In the genomic region with DNA sequence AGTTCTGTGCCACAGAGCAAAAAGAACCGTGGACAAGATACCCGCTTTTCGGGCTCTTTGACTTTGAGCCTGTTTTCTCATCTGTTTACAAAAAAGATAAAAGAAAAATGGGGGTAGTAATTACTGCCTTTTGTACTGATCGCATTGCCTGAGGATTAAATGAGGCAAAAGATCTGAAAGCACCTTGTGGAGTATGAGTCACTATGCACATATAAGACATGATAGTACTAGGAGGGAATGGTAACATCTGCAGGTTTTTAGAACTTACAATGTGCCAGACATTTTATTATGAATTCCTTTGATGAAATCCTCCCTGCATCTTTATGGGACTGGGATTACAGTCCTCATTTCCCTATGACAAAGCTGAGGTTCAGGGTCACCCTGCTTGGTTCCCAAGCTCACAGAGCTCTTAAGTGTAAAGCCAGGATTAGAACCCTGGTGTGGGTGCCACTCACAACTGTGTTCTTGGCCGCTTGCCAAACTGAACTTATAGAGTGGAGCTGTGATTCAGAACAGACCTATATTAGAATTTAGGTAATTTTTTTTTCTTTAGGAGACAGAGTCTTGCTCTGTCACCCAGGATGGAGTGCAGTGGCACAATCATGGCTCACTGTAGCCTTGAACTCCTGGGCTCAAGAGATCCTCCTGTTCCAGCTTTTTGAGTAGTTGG, we compare ENCODE assay signal across 8 cellular contexts. TPM values are rescaled to one million over a fixed set of nuclear protein-coding genes. Genes with fewer than 3 reads are reported as not detected.
DNase-seq lines count a peak whose midpoint lies in the region; ATAC-seq and TF ChIP-seq lines count a peak whose summit lies in the region.

No MANE protein-coding gene starts in this region.

- H3K9me3 ChIP-seq in CD8-positive, alpha-beta T cell (ENCODE audit: low read length): no peaks in the 10 kb centered on the region
- H3K9me3 ChIP-seq in gastrocnemius medialis: no peaks in the 10 kb centered on the region

- no peaks in the 10 kb centered on the region for H3K9me3 Mint-ChIP-seq in CD8-positive, alpha-beta T cell
- peaks cover 3% of the 10 kb centered on the region for H3K9me3 Mint-ChIP-seq in activated naive CD8-positive, alpha-beta T cell treated with anti-CD3 and anti-CD28 coated beads for 36 hours

- POLR2A ChIA-PET in CD8-positive, alpha-beta T cell (lab: Charles Lee): no interaction called here

- peaks cover 43% of the 10 kb centered on the region for H3K4me1 Mint-ChIP-seq in CD8-positive, alpha-beta T cell (ENCODE audit: low read depth)
- H3K4me1 Mint-ChIP-seq in activated naive CD8-positive, alpha-beta T cell treated with anti-CD3 and anti-CD28 coated beads for 36 hours: peaks cover 24% of the 10 kb centered on the region

- no peaks in the 10 kb centered on the region for H3K36me3 ChIP-seq in CD8-positive, alpha-beta T cell (ENCODE audit: insufficient read depth, low read length)
- no peaks in the 10 kb centered on the region for H3K36me3 ChIP-seq in gastrocnemius medialis

- no peak for TF ChIP-seq CTCF in CD8-positive, alpha-beta T cell (IDR thresholded peaks at IDR 0.05)
- no peak for TF ChIP-seq CTCF in gastrocnemius medialis (IDR thresholded peaks at IDR 0.05 in 4 of 5, conservative IDR thresholded peaks at IDR 0.05 in 1 of 5)

- peak overlapping the region; percentile 82 for H3K27ac Mint-ChIP-seq in CD8-positive, alpha-beta T cell
- H3K27ac Mint-ChIP-seq in activated naive CD8-positive, alpha-beta T cell treated with anti-CD3 and anti-CD28 coated beads for 36 hours: peak overlapping the region; percentile 60

- H3K27ac ChIP-seq in CD8-positive, alpha-beta T cell (ENCODE audit: low read depth, low read length): no peak overlapping the region
- H3K27ac ChIP-seq in gastrocnemius medialis: peak overlapping the region; percentile 8 to 80 (median 79)

- H3K36me3 Mint-ChIP-seq in CD8-positive, alpha-beta T cell: peaks cover 3% of the 10 kb centered on the region
- H3K36me3 Mint-ChIP-seq in activated naive CD8-positive, alpha-beta T cell treated with anti-CD3 and anti-CD28 coated beads for 36 hours: no peaks in the 10 kb centered on the region

- in situ Hi-C loops in gastrocnemius medialis (cut with MboI; ENCODE audit: low sequenced_read_pairs in 4 of 4): no loop called here

- H3K27me3 Mint-ChIP-seq in CD8-positive, alpha-beta T cell (ENCODE audit: low read depth): no peaks in the 10 kb centered on the region
- no peaks in the 10 kb centered on the region for H3K27me3 Mint-ChIP-seq in activated naive CD8-positive, alpha-beta T cell treated with anti-CD3 and anti-CD28 coated beads for 36 hours

- no peak for TF ChIP-seq POLR2A in gastrocnemius medialis (IDR thresholded peaks at IDR 0.05)

- DNase-seq in CD8-positive, alpha-beta T cell: peak in 3 of 7 experiments; percentile 49 to 61 (median 53)
- DNase-seq in NCI-H82 (lab: John Stamatoyannopoulos, UW): peak; percentile 92
- peak; percentile 41 for DNase-seq in activated naive CD8-positive, alpha-beta T cell treated with anti-CD3 and anti-CD28 coated beads for 36 hours
- DNase-seq in gastrocnemius medialis: no peak
- no peak for DNase-seq in posterior vena cava (ENCODE audit: low spot score)
- no peak for DNase-seq in NOMO-1 treated with dmso at 0.1 percent for 144 hours (lab: John Stamatoyannopoulos, UW; ENCODE audit: unreplicated experiment)
- no peak for DNase-seq in DMS153 (lab: John Stamatoyannopoulos, UW)

- H3K4me3 Mint-ChIP-seq in CD8-positive, alpha-beta T cell: peak overlapping the region; percentile 96
- H3K4me3 Mint-ChIP-seq in activated naive CD8-positive, alpha-beta T cell treated with anti-CD3 and anti-CD28 coated beads for 36 hours: peak overlapping the region; percentile 84

- no peaks in the 10 kb centered on the region for H3K27me3 ChIP-seq in CD8-positive, alpha-beta T cell (ENCODE audit: insufficient read depth, low read length)
- no peaks in the 10 kb centered on the region for H3K27me3 ChIP-seq in gastrocnemius medialis

- H3K4me1 ChIP-seq in CD8-positive, alpha-beta T cell (ENCODE audit: insufficient read depth, low read length): peaks cover 26% of the 10 kb centered on the region
- H3K4me1 ChIP-seq in gastrocnemius medialis: peaks cover 5 to 24% of the 10 kb centered on the region in 2 donors

- CTCF ChIA-PET in CD8-positive, alpha-beta T cell (lab: Charles Lee): no interaction called here

- peak overlapping the region; percentile 89 for H3K4me3 ChIP-seq in CD8-positive, alpha-beta T cell (ENCODE audit: low read depth, low read length)
- no peak overlapping the region for H3K4me3 ChIP-seq in gastrocnemius medialis

- intact Hi-C loops in CD8-positive, alpha-beta T cell (cut with DNase I, micrococcal nuclease): loop anchor here (5.0 to 10.0 kb wide), 2 partner anchors 206 to 384 kb away; a partner anchor contains a TSS
- intact Hi-C loops in gastrocnemius medialis (cut with DNase I; ENCODE audit: low total_unique reads): no loop called here
- intact Hi-C loops in posterior vena cava (cut with DNase I): no loop called here

- ATAC-seq in CD8-positive, alpha-beta T cell: peak; percentile 45
- no peak for ATAC-seq in gastrocnemius medialis
- no peak for ATAC-seq in GM18873 (IDR thresholded peaks at IDR 0.05; ENCODE audit: low FRiP score, unreplicated experiment)

RNA-seq across cellular contexts. Expression of a gene that starts 1.8 kb away (rescaled TPM):
- total RNA-seq in CD8-positive, alpha-beta T cell: 10 to 100 TPM in 1 of 2 experiments, 1 to 10 TPM in 1; 9.6 to 10.1 TPM
- total RNA-seq in activated naive CD8-positive, alpha-beta T cell treated with anti-CD3 and anti-CD28 coated beads for 36 hours: 1 to 10 TPM; 1.7 to 2.0 TPM
- 1 to 10 TPM; 2.3 to 5.8 (median 2.6) TPM for total RNA-seq in gastrocnemius medialis
- total RNA-seq in posterior vena cava: 10 to 100 TPM in 1 of 2 donors, 1 to 10 TPM in 1; 7.9 to 10.9 TPM

Comparison
In these comparisons a context has a peak if more than half of its experiments do, and no peak if none do; other contexts are left out.
1. DNase-seq: peak in NCI-H82 (single experiment) and activated naive CD8-positive, alpha-beta T cell treated with anti-CD3 and anti-CD28 coated beads for 36 hours (single experiment); none in gastrocnemius medialis (0 of 2), posterior vena cava (single experiment), NOMO-1 treated with dmso at 0.1 percent for 144 hours (single experiment) and DMS153 (single experiment).
2. intact Hi-C loops: an anchor here in CD8-positive, alpha-beta T cell (5.0 to 10.0 kb wide); none called in gastrocnemius medialis and posterior vena cava.